ENCODE assay signal across 16 cellular contexts in the genomic region with DNA sequence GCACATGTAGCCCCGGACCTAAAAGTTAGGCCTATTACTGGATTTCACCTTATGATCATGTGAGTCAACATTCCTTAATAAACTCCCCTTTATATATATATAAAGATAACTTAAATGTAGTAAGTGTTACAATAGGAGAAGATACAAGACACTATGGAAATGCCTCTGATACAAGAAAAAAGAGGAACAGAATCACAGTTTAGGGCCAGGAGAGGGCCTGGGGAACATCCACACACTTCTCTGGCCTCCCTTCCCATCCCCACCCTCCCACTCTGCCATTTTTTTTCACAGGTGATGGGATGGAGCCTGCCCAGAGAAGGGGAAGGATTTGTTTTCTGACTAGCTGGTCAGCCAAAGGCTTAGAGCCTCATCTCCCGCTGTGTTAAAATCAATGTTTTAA. TPM values are rescaled to one million over a fixed set of nuclear protein-coding genes. Genes with fewer than 3 reads are reported as not detected.
DNase-seq lines count a peak whose midpoint lies in the region; ATAC-seq, FAIRE-seq and TF ChIP-seq lines count a peak whose summit lies in the region.
"Had no signal": no experiment of that assay in that cellular context is flagged by ENCODE, and none has a peak within 500 bp of the region (broad histone marks: within the 10 kb centered on the region; RNA-seq: fewer than 3 reads in every experiment).

No MANE protein-coding gene starts in this region.

- H3K4me1 ChIP-seq in right atrium auricular region (peaks cover 0 to 90% of the 10 kb centered on the region in 2 donors), K562 (replicated peaks in 1 of 2; ENCODE audit: control insufficient read depth in 2 of 2, insufficient read depth in 2 of 2, low read length in 2 of 2) (peaks cover 0 to 1% of the 10 kb centered on the region in 2 experiments; a peak in 2 of 5 replicates), neutrophil (ENCODE audit: control insufficient read depth in 1 of 2, insufficient read depth in 1 of 2, low read depth in 1 of 2, low read length in 1 of 2) (peaks cover 80 to 96% of the 10 kb centered on the region in 2 experiments)

- no peak for ATAC-seq in Right ventricle myocardium inferior
- ATAC-seq in K562, result no peak

- TF ChIP-seq CTCF in right atrium auricular region (IDR thresholded peaks at IDR 0.05) (no peak), K562 (IDR thresholded peaks at IDR 0.05 in 2 of 3, conservative IDR thresholded peaks at IDR 0.05 in 1 of 3; ENCODE audit: insufficient read depth in 2 of 3, low read depth in 1 of 3, low read length in 3 of 3) (no peak), neutrophil (IDR thresholded peaks at IDR 0.05) (no peak)

- H3K27me3 Mint-ChIP-seq in activated T-helper 2 cell treated with anti-CD3 and anti-CD28 coated beads, Interferon-gamma antibody, Interleukin-2, Interleukin-4, amounts not matched to agents 10 μg/mL and 5 μg/mL and 100 μg/mL, durations not matched to agents 14 hours and 24 hours and 36 hours (ENCODE audit: low read depth), result no peaks in the 10 kb centered on the region
- H3K27me3 Mint-ChIP-seq: activated naive CD8-positive, alpha-beta T cell had no signal

- H3K9me3 Mint-ChIP-seq in activated T-helper 2 cell treated with anti-CD3 and anti-CD28 coated beads, Interferon-gamma antibody, Interleukin-2, Interleukin-4, amounts not matched to agents 10 μg/mL and 5 μg/mL and 100 μg/mL, durations not matched to agents 14 hours and 24 hours and 36 hours, result no peaks in the 10 kb centered on the region

- 52% methylated on average over 2 of the region's 2 CpGs for WGBS in K562 (ENCODE audit: insufficient coverage, low coverage, missing lambda C conversion rate)

- no peaks in the 10 kb centered on the region for H3K79me2 ChIP-seq in K562 (ENCODE audit: control insufficient read depth, insufficient read depth, low read length)

- no peak overlapping the region for H2AFZ ChIP-seq in K562 (ENCODE audit: low read depth, low read length)

- H3K36me3 ChIP-seq in right atrium auricular region, result no peaks in the 10 kb centered on the region
- H3K36me3 ChIP-seq in K562 (ENCODE audit: control insufficient read depth, insufficient read depth, low read length), result no peaks in the 10 kb centered on the region
- peaks cover 69% of the 10 kb centered on the region for H3K36me3 ChIP-seq in neutrophil

- no peak overlapping the region for H3K4me3 ChIP-seq in right atrium auricular region
- no peak overlapping the region for H3K4me3 ChIP-seq in K562
- no peak overlapping the region for H3K4me3 ChIP-seq in neutrophil (ENCODE audit: low read depth in 1 of 2, low read length in 1 of 2)
- H3K4me3 ChIP-seq: upper lobe of left lung had no signal

- H3K9me3 ChIP-seq in right atrium auricular region (no peaks in the 10 kb centered on the region), K562 (replicated peaks; ENCODE audit: control insufficient read depth, insufficient read depth, low read depth, low read length) (no peaks in the 10 kb centered on the region), neutrophil (no peaks in the 10 kb centered on the region)
- H3K9me3 ChIP-seq: upper lobe of left lung had no signal

- no peak overlapping the region for H3K27ac Mint-ChIP-seq in activated T-helper 2 cell treated with anti-CD3 and anti-CD28 coated beads, Interferon-gamma antibody, Interleukin-2, Interleukin-4, amounts not matched to agents 10 μg/mL and 5 μg/mL and 100 μg/mL, durations not matched to agents 14 hours and 24 hours and 36 hours

- no peak for TF ChIP-seq EP300 in K562 (IDR thresholded peaks at IDR 0.05; ENCODE audit: low read length)

- no peak overlapping the region for H3K4me2 ChIP-seq in K562 (ENCODE audit: insufficient read depth, low read length)

- H4K20me1 ChIP-seq in K562 (replicated peaks; ENCODE audit: control insufficient read depth, insufficient read depth, low read length), result peaks cover 3% of the 10 kb centered on the region

- H3K27ac ChIP-seq in right atrium auricular region (peak overlapping the region; percentile 63 to 99), K562 (ENCODE audit: extremely low read depth, low read depth, low read length) (no peak overlapping the region), neutrophil (peak overlapping the region; percentile 78)

- no peak for FAIRE-seq in K562 (lab: Jason Lieb, UNC)
- FAIRE-seq: bronchial epithelial cell had no signal

- H3K4me1 Mint-ChIP-seq in activated T-helper 2 cell treated with anti-CD3 and anti-CD28 coated beads, Interferon-gamma antibody, Interleukin-2, Interleukin-4, amounts not matched to agents 10 μg/mL and 5 μg/mL and 100 μg/mL, durations not matched to agents 14 hours and 24 hours and 36 hours (ENCODE audit: low read depth), result peaks cover 15% of the 10 kb centered on the region

- no TSS peak for BruUV-seq in K562 (replicated peaks; lab: Mats Ljungman, UMichigan)

- POLR2A ChIA-PET in K562 (lab: Yijun Ruan, JAX), result interaction anchor here (1.2 kb wide), 1 partner anchor 9 kb away, joined by 3 read pairs; no protein-coding TSS in a partner anchor

- no peak for TF ChIP-seq RAD21 in K562 (CRISPR knock-in tag; conservative IDR thresholded peaks at IDR 0.05 in 1 of 2, IDR thresholded peaks at IDR 0.05 in 1 of 2)

- intact Hi-C loops in Right ventricle myocardium inferior (cut with DNase I) (no loop called here), K562 (cut with micrococcal nuclease) (no loop called here)
- intact Hi-C loops in activated T-helper 2 cell treated with anti-CD3 and anti-CD28 coated beads, Interferon-gamma antibody, Interleukin-2, Interleukin-4, amounts not matched to agents 10 μg/mL and 5 μg/mL and 100 μg/mL, durations not matched to agents 14 hours and 24 hours and 36 hours (cut with micrococcal nuclease), result no loop called here

- no peak for TF ChIP-seq POLR2A in K562 (conservative IDR thresholded peaks at IDR 0.05)

- H3K27me3 ChIP-seq in right atrium auricular region, result no peaks in the 10 kb centered on the region
- no peaks in the 10 kb centered on the region; a peak in 1 of 5 replicates for H3K27me3 ChIP-seq in K562 (ENCODE audit: control insufficient read depth in 2 of 2, insufficient read depth in 2 of 2, low read length in 2 of 2)
- no peaks in the 10 kb centered on the region for H3K27me3 ChIP-seq in neutrophil
- H3K27me3 ChIP-seq: upper lobe of left lung had no signal

- in situ Hi-C loops in K562 (cut with MboI), result no loop called here

- H3K9me1 ChIP-seq in K562 (ENCODE audit: control insufficient read depth, insufficient read depth, low read length), result no peaks in the 10 kb centered on the region

- no peak overlapping the region for H3K9ac ChIP-seq in K562 (ENCODE audit: insufficient read depth in 1 of 2, low read depth in 2 of 2, low read length in 2 of 2)

- DNase-seq in right atrium auricular region (ENCODE audit: low spot score) (no peak), Right ventricle myocardium inferior (ENCODE audit: missing footprints) (no peak), K562 (ENCODE audit: extremely low read depth in 1 of 4, low spot score in 3 of 4) (no peak), UCSD-AML1 (lab: John Stamatoyannopoulos, UW; ENCODE audit: unreplicated experiment) (no peak), glomerular visceral epithelial cell (ENCODE audit: extremely low spot score) (no peak), cortex of kidney (lab: John Stamatoyannopoulos, UW) (no peak)
- DNase-seq in activated T-helper 2 cell treated with anti-CD3 and anti-CD28 coated beads, Interferon-gamma antibody, Interleukin-2, Interleukin-4, amounts not matched to agents 10 μg/mL and 5 μg/mL and 100 μg/mL, durations not matched to agents 14 hours and 24 hours and 36 hours (ENCODE audit: low spot score), result no peak
- DNase-seq: foreskin melanocyte; mammary epithelial cell; NCI-H1105 treated with DMSO at 0.1 percent for 48 hours; RPMI8226; stimulated activated CD4-positive, alpha-beta T cell treated with anti-CD3 and anti-CD28 coated beads, Interleukin-4, amount 100 ng/mL, for 24 hours; upper lobe of left lung had no signal

- H3K36me3 Mint-ChIP-seq in activated T-helper 2 cell treated with anti-CD3 and anti-CD28 coated beads, Interferon-gamma antibody, Interleukin-2, Interleukin-4, amounts not matched to agents 10 μg/mL and 5 μg/mL and 100 μg/mL, durations not matched to agents 14 hours and 24 hours and 36 hours (ENCODE audit: low read depth), result peaks cover 13% of the 10 kb centered on the region

- CTCF ChIA-PET in K562 (lab: Yijun Ruan, JAX; ENCODE audit: low intra/inter-chr PET ratio), result no interaction called here

- H3K4me3 Mint-ChIP-seq in activated T-helper 2 cell treated with anti-CD3 and anti-CD28 coated beads, Interferon-gamma antibody, Interleukin-2, Interleukin-4, amounts not matched to agents 10 μg/mL and 5 μg/mL and 100 μg/mL, durations not matched to agents 14 hours and 24 hours and 36 hours (ENCODE audit: low read depth), result no peak overlapping the region
- H3K4me3 Mint-ChIP-seq: activated naive CD8-positive, alpha-beta T cell had no signal

TF ChIP-seq in K562, 482 proteins besides CTCF, POLR2A, EP300 and RAD21 (continues in another document):
- no peak for TF ChIP-seq MED1 (CRISPR knock-in tag; IDR thresholded peaks at IDR 0.05; ENCODE audit: borderline replicate concordance)
- TF ChIP-seq RBBP5 (IDR thresholded peaks at IDR 0.05; ENCODE audit: borderline replicate concordance, insufficient read depth, low read length, poor library complexity, severe bottlenecking), result no peak
- 0 out of 2 replicates have a peak, but pooled peaks have one; percentile 5 for TF ChIP-seq SPI1 (IDR thresholded peaks at IDR 0.05; ENCODE audit: borderline replicate concordance, low read depth, low read length)

RNA-seq across cellular contexts. Expression of a gene that starts 6.4 kb away (rescaled TPM):
- total RNA-seq in right atrium auricular region (100 to 1,000 TPM in 1 of 2 donors, 10 to 100 TPM in 1; 38.5 to 105 TPM), Right ventricle myocardium inferior (91.3 TPM), K562 (2014; rRNA removed) (1.8 and 3.6 TPM in 2 replicates), K562 (2014; rRNA removed; fragmentation: Illumina TruSeq; extraction: Trizol) (3.4 and 3.8 TPM in 2 replicates), K562 (2015; rRNA removed; fragmentation: Illumina TruSeq; extraction: Trizol) (1.9 and 2.0 TPM in 2 replicates), K562 (2021) (2.5 and 4.2 TPM in 2 replicates)
- total RNA-seq in K562 (2011; cell fraction: chromatin; rRNA removed; ENCODE audit: low replicate concordance), result 0.40 and 0.49 TPM in 2 replicates
- total RNA-seq in K562 (2011; cell fraction: nucleolus; rRNA removed), result 0.50 and 0.53 TPM in 2 replicates
- total RNA-seq in K562 (2011; cell fraction: nucleoplasm; rRNA removed), result 0.59 and 1.1 TPM in 2 replicates
- polyA plus RNA-seq in K562 (2011; rRNA removed) (0.72 and 2.0 TPM in 2 replicates), K562 (2014; fragmentation: Illumina TruSeq; extraction: Trizol) (4.1 and 6.4 TPM in 2 replicates), K562 (2014; fragmentation: Nextera tagmentation; extraction: Ambion mirVana) (under 1 TPM; 0.74 to 0.77 TPM), K562 (2014; rRNA removed) (3.1 and 3.4 TPM in 2 replicates)
- polyA plus RNA-seq in K562 (2011; cell fraction: cytosol; rRNA removed), result 0.69 and 1.8 TPM in 2 replicates
- 0.78 and 1.8 TPM in 2 replicates for polyA plus RNA-seq in K562 (2011; cell fraction: nucleus; rRNA removed)
- polyA plus RNA-seq in K562 (2012), result 1.9 and 3.4 TPM in 2 replicates
- polyA minus RNA-seq in K562 (2011; rRNA and poly(A)+ RNA removed), result 0.35 and 2.1 TPM in 2 replicates
- 0.57 and 0.64 TPM in 2 replicates for polyA minus RNA-seq in K562 (2011; cell fraction: cytosol; rRNA and poly(A)+ RNA removed)
- 0.27 and 1.2 TPM in 2 replicates for polyA minus RNA-seq in K562 (2011; cell fraction: nucleus; rRNA and poly(A)+ RNA removed)
- 8.6 and 9.8 TPM in 2 replicates for total RNA-seq in activated T-helper 2 cell treated with anti-CD3 and anti-CD28 coated beads, Interferon-gamma antibody, Interleukin-2, Interleukin-4, amounts not matched to agents 10 μg/mL and 5 μg/mL and 100 μg/mL, durations not matched to agents 14 hours and 24 hours and 36 hours
